In the genomic region with DNA sequence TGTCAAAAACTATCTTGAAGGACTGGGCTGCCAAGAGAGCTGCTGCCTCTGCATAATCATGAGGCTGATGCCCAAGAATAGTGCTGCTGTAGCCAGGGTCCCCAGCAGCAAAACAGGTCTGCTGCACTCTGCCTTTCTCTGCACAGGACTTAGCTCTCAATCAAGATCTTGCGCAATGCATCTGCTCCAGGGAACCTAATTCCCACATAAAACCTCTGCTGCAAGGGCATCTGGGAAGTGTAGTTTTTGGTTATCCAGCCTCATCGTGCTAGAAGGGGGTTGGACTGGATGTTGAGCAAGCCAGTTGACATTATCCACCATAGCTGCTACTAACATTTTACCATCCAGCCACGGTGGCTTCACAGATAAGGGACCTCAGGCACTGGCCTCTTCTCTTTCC, we compare ENCODE assay signal across 13 cellular contexts.
DNase-seq lines count a peak whose midpoint lies in the region; ATAC-seq and TF ChIP-seq lines count a peak whose summit lies in the region.
"Had no signal": no experiment of that assay in that cellular context is flagged by ENCODE, and none has a peak within 500 bp of the region (broad histone marks: within the 10 kb centered on the region; RNA-seq: fewer than 3 reads in every experiment).

No MANE protein-coding gene starts in this region.

- H3K4me3 ChIP-seq in right lobe of liver: no peak overlapping the region
- H3K4me3 ChIP-seq: esophagus squamous epithelium had no signal

- 25% methylated on average over 1 of the region's 3 CpGs for WGBS in right lobe of liver (ENCODE audit: insufficient coverage, low coverage, low lambda C conversion rate, missing lambda C conversion rate)

- intact Hi-C loops in right lobe of liver (cut with DNase I): no loop called here
- intact Hi-C loops in left cardiac atrium (cut with DNase I): no loop called here

- no peak for TF ChIP-seq EP300 in Ishikawa (IDR thresholded peaks at IDR 0.05; ENCODE audit: borderline replicate concordance)

- TF ChIP-seq POLR2A in right lobe of liver (IDR thresholded peaks at IDR 0.05): no peak

- no peaks in the 10 kb centered on the region for H3K27me3 ChIP-seq in right lobe of liver

- TF ChIP-seq CTCF in right lobe of liver (IDR thresholded peaks at IDR 0.05): no peak

- peak; percentile 45 to 78 (median 69) for ATAC-seq in right lobe of liver
- no peak for ATAC-seq in left cardiac atrium
- ATAC-seq: activated CD4-positive, alpha-beta T cell treated with anti-CD3 and anti-CD28 coated beads for 36 hours; stimulated activated memory B cell treated with anti-CD40 and anti-IgM and Interleukin-4, amounts not matched to agents 10 μg/mL and 1 μg/mL and 100 μg/mL, for 72 hours had no signal

- DNase-seq in ELF-1 (ENCODE audit: low read depth, low spot score) (peak; percentile 18), amniotic epithelial cell (ENCODE audit: low read depth) (peak; percentile 86), right lobe of liver (no peak), left cardiac atrium (no peak), NAMALWA (ENCODE audit: low spot score) (no peak), NCI-H1694 treated with DMSO at 0.1 percent for 48 hours (lab: John Stamatoyannopoulos, UW) (no peak), NCI-H446 treated with DMSO at 0.1 percent for 48 hours (lab: John Stamatoyannopoulos, UW) (no peak)
- DNase-seq: activated CD4-positive, alpha-beta T cell treated with anti-CD3 and anti-CD28 coated beads for 36 hours; esophagus squamous epithelium; NCI-H2081 treated with DMSO at 0.1 percent for 48 hours; stimulated activated CD4-positive, alpha-beta T cell treated with anti-CD3 and anti-CD28 coated beads, Interleukin-15, amount 100 ng/mL, for 24 hours had no signal

- H3K9me3 ChIP-seq in right lobe of liver: no peaks in the 10 kb centered on the region
- H3K9me3 ChIP-seq: esophagus squamous epithelium had no signal

- no peaks in the 10 kb centered on the region for H3K4me1 ChIP-seq in right lobe of liver
- H3K4me1 ChIP-seq: esophagus squamous epithelium had no signal

- H3K36me3 ChIP-seq in right lobe of liver: no peaks in the 10 kb centered on the region
- H3K36me3 ChIP-seq: esophagus squamous epithelium had no signal

- no peak overlapping the region for H3K27ac ChIP-seq in right lobe of liver
- H3K27ac ChIP-seq: esophagus squamous epithelium had no signal

- TF ChIP-seq RAD21 in Ishikawa (IDR thresholded peaks at IDR 0.05; ENCODE audit: low read depth): no peak

TF ChIP-seq in Ishikawa, 13 proteins besides CTCF, POLR2A, EP300 and RAD21:
- no peak for TF ChIP-seq EGR1 (IDR thresholded peaks at IDR 0.05)
- peak; percentile 95 for TF ChIP-seq CEBPB (IDR thresholded peaks at IDR 0.05)
TF ChIP-seq in Ishikawa: peak in this region for 1.

Comparison
In these comparisons a context has a peak if more than half of its experiments do, and no peak if none do; other contexts are left out.
1. DNase-seq: peak in ELF-1 (single experiment) and amniotic epithelial cell (single experiment); none in right lobe of liver (0 of 3), left cardiac atrium (single experiment), NAMALWA (single experiment), NCI-H1694 treated with DMSO at 0.1 percent for 48 hours (single experiment) and NCI-H446 treated with DMSO at 0.1 percent for 48 hours (single experiment).
2. ATAC-seq: peak in right lobe of liver (4 of 4); none in left cardiac atrium (0 of 2).